In the genomic region with DNA sequence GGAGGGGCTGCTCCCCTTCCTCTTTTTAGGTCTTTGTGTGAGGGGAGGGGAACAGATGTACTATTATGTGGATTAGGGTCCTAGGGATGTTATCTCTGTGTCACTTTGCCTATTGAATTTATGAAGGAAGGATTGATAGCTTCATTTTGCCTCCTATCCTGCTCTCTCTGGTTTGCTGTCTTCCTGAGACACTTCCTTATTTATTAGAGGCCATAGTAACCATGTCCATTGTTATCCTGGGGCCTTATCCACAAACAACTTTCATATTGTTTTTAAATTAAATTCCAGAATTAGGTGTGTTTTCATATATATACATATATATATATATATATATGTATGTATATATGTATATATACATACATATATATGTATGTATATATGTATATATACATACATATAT, we compare ENCODE assay signal across 16 cellular contexts.
"Had no signal": no experiment of that assay in that cellular context is flagged by ENCODE, and none has a peak within 500 bp of the region (broad histone marks: within the 10 kb centered on the region; RNA-seq: fewer than 3 reads in every experiment).

No MANE protein-coding gene starts in this region.

- H3K9me3 Mint-ChIP-seq: activated B cell treated with CpG ODN at 0.5 μM for 24 hours; activated CD4-positive, alpha-beta T cell treated with anti-CD3 and anti-CD28 coated beads, Interleukin-2, amount 10 ng/mL, durations not matched to agents 7 days and 5 days; naive thymus-derived CD4-positive, alpha-beta T cell had no signal

- H3K27me3 Mint-ChIP-seq: activated B cell treated with CpG ODN at 0.5 μM for 24 hours; activated CD4-positive, alpha-beta T cell treated with anti-CD3 and anti-CD28 coated beads, Interleukin-2, amount 10 ng/mL, durations not matched to agents 7 days and 5 days; activated naive CD8-positive, alpha-beta T cell treated with anti-CD3 and anti-CD28 coated beads, Interleukin-2, amount 10 ng/mL, durations not matched to agents 7 days and 5 days; naive thymus-derived CD4-positive, alpha-beta T cell had no signal

- ATAC-seq: body of pancreas; naive thymus-derived CD4-positive, alpha-beta T cell had no signal

- DNase-seq: activated B cell treated with CpG ODN at 0.5 μM for 24 hours; activated CD4-positive, alpha-beta T cell treated with anti-CD3 and anti-CD28 coated beads, Interleukin-2, amount 10 ng/mL, durations not matched to agents 7 days and 5 days; activated CD8-positive, alpha-beta memory T cell treated with anti-CD3 and anti-CD28 coated beads for 24 hours; activated CD8-positive, alpha-beta memory T cell treated with anti-CD3 and anti-CD28 coated beads, Interleukin-2, amount 50 U/mL, for 48 hours; activated gamma-delta T cell treated with Interleukin-2 at 50 U/mL for 16 hours; activated naive CD8-positive, alpha-beta T cell treated with anti-CD3 and anti-CD28 coated beads, Interleukin-2, amount 10 ng/mL, durations not matched to agents 7 days and 5 days; body of pancreas; caudate nucleus; colonic mucosa; mesendoderm; naive thymus-derived CD4-positive, alpha-beta T cell; sigmoid colon; SK-N-SH; stimulated activated naive CD4-positive, alpha-beta T cell; T-helper 9 cell; thyroid gland had no signal

- H3K27ac Mint-ChIP-seq: activated B cell treated with CpG ODN at 0.5 μM for 24 hours; activated CD4-positive, alpha-beta T cell treated with anti-CD3 and anti-CD28 coated beads, Interleukin-2, amount 10 ng/mL, durations not matched to agents 7 days and 5 days; activated naive CD8-positive, alpha-beta T cell treated with anti-CD3 and anti-CD28 coated beads, Interleukin-2, amount 10 ng/mL, durations not matched to agents 7 days and 5 days; naive thymus-derived CD4-positive, alpha-beta T cell had no signal

- H3K4me3 Mint-ChIP-seq: activated B cell treated with CpG ODN at 0.5 μM for 24 hours; activated CD4-positive, alpha-beta T cell treated with anti-CD3 and anti-CD28 coated beads, Interleukin-2, amount 10 ng/mL, durations not matched to agents 7 days and 5 days; activated naive CD8-positive, alpha-beta T cell treated with anti-CD3 and anti-CD28 coated beads, Interleukin-2, amount 10 ng/mL, durations not matched to agents 7 days and 5 days; naive thymus-derived CD4-positive, alpha-beta T cell had no signal
